ENCODE assay signal across 1 cellular context in the genomic region with DNA sequence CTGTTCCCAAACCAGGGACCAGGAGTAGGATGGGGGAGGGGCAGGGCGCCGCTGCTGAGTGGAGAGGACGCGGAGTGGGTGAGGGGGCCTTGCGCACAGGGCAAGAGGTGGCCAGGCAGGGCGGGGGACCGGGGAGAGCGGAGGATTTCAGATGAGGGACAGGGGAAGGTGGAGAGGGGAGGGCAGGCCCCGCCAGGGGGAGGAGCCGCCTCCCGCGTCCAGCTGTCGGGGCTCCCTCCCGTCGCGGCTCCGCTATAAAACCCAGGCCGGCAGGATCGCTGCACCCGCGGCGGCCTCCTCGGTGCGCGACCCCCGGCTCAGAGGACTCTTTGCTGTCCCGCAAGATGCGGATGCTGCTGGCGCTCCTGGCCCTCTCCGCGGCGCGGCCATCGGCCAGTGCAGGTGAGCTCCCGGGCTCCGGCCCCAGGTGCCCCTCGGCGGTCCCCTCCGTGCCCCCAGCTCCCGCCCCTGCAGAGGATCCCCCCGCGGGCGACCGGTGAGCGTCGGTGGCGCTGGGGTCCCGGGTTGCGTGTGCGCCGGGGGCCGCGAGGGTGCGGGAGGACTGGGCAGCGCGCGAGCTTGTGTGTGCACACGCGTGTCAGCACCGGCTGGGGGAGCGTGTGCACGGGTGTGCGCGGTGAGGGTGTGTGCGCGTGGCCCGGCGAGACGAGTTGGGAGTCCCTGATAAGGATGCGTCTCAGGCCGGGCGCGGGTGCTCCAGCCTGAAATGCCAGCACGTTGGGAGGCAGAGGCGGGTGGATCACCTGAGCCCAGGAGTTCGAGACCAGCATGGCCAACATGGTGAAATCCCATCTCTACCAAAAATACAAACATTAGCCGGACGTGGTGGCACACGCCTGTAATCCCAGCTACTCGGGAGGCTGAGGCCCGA.
TF ChIP-seq lines count a peak whose summit lies in the region.

A gene (plus strand): TSS at position 283 of the 892 bp plus-strand sequence. CDS start 62 bp downstream, at position 345.

TF ChIP-seq in IMR-90, 13 proteins besides CTCF, POLR2A, EP300 and RAD21 (continued from another document):
- no peak for TF ChIP-seq MXI1 (IDR thresholded peaks at IDR 0.05; ENCODE audit: borderline replicate concordance, low read depth, low read length)
- TF ChIP-seq FOS (IDR thresholded peaks at IDR 0.05; ENCODE audit: low read depth, low read length) = no peak
- TF ChIP-seq, protein P1, sequence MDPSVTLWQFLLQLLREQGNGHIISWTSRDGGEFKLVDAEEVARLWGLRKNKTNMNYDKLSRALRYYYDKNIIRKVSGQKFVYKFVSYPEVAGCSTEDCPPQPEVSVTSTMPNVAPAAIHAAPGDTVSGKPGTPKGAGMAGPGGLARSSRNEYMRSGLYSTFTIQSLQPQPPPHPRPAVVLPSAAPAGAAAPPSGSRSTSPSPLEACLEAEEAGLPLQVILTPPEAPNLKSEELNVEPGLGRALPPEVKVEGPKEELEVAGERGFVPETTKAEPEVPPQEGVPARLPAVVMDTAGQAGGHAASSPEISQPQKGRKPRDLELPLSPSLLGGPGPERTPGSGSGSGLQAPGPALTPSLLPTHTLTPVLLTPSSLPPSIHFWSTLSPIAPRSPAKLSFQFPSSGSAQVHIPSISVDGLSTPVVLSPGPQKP (IDR thresholded peaks at IDR 0.05; ENCODE audit: borderline replicate concordance, low read depth, low read length) = no peak
- TF ChIP-seq CHD1 (IDR thresholded peaks at IDR 0.05; ENCODE audit: low read depth, low read length) = no peak
- TF ChIP-seq, protein P2, sequence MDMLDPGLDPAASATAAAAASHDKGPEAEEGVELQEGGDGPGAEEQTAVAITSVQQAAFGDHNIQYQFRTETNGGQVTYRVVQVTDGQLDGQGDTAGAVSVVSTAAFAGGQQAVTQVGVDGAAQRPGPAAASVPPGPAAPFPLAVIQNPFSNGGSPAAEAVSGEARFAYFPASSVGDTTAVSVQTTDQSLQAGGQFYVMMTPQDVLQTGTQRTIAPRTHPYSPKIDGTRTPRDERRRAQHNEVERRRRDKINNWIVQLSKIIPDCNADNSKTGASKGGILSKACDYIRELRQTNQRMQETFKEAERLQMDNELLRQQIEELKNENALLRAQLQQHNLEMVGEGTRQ (IDR thresholded peaks at IDR 0.05; ENCODE audit: low read depth, low read length) = no peak
- TF ChIP-seq BHLHE40 (IDR thresholded peaks at IDR 0.05; ENCODE audit: low read depth, low read length) = no peak
- TF ChIP-seq NFE2L2 (IDR thresholded peaks at IDR 0.05; ENCODE audit: low read depth, low read length) = no peak
